9 cellular contexts compared by ENCODE assay signal in the genomic region with DNA sequence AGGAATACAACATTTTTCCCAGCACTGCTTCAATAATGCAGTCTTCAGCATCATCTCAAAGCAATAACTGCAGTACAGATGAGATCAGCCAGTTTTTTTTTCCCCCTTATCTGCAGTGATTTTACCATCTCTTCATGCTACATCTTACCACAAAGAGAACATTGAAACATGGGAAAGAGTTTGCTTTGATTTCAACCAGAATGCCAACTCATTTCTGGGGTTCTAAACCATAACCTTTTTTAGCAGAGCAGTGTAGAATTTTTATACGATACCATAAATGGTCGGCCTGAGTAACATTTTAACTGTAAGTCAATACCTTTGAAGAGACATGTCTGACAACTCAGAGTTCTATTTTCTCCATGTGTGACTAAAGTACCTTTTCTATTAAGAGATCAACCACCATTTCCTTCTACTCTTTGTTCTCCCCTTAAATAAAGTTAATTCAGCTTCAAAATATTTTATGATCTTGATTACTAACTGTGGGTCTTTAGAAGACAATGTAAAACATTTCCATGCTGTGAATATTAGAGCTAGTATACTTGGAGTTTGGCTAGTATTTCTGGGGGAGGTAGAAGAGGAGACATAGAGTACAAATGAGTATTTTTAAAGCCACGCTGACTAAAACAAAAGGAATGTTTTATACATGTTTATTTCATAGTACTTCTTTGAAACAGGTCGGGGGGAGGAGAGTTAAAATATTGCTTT.
DNase-seq lines count a peak whose midpoint lies in the region; ATAC-seq and TF ChIP-seq lines count a peak whose summit lies in the region.
"Had no signal": no experiment of that assay in that cellular context is flagged by ENCODE, and none has a peak within 500 bp of the region (broad histone marks: within the 10 kb centered on the region; RNA-seq: fewer than 3 reads in every experiment).

No MANE protein-coding gene starts in this region.

- no peak overlapping the region for H2BK120ac ChIP-seq in neuronal stem cell (ENCODE audit: low read depth, low read length)

- no peak overlapping the region for H3K4me3 Mint-ChIP-seq in CD14-positive monocyte
- H3K4me3 Mint-ChIP-seq in dendritic cell treated with granulocyte-macrophage colony-stimulating factor and Interleukin-4, amounts not matched to agents 40 ng/mL and 50 ng/mL, for 4 days = no peak overlapping the region

- no peak overlapping the region for H2BK12ac ChIP-seq in neuronal stem cell (ENCODE audit: low read length)

- no peaks in the 10 kb centered on the region for H3K36me3 ChIP-seq in neuronal stem cell (replicated peaks in 1 of 2; ENCODE audit: control insufficient read depth in 2 of 2, insufficient read depth in 2 of 2, low read length in 2 of 2)

- no peak overlapping the region for H2BK5ac ChIP-seq in neuronal stem cell (ENCODE audit: low read length)

- DNase-seq in CD14-positive monocyte (ENCODE audit: low spot score) = no peak
- no peak for DNase-seq in NCI-H1092 treated with DMSO at 0.1 percent for 48 hours (lab: John Stamatoyannopoulos, UW)
- no peak for DNase-seq in NCI-H82 (lab: John Stamatoyannopoulos, UW)
- no peak for DNase-seq in SKM-1 treated with dmso at 0.1 percent for 144 hours (lab: John Stamatoyannopoulos, UW; ENCODE audit: unreplicated experiment)
- DNase-seq in neuronal stem cell (ENCODE audit: low spot score) = no peak
- DNase-seq: DMS153 had no signal

- H3K14ac ChIP-seq in neuronal stem cell (ENCODE audit: low read length) = no peak overlapping the region

- H2AFZ ChIP-seq in neuronal stem cell (ENCODE audit: low read length) = no peak overlapping the region

- no peaks in the 10 kb centered on the region for H3K27me3 Mint-ChIP-seq in CD14-positive monocyte (ENCODE audit: low read depth in 3 of 3)
- no peaks in the 10 kb centered on the region for H3K27me3 Mint-ChIP-seq in dendritic cell treated with granulocyte-macrophage colony-stimulating factor and Interleukin-4, amounts not matched to agents 40 ng/mL and 50 ng/mL, for 4 days

- no peak overlapping the region for H2AK5ac ChIP-seq in neuronal stem cell (ENCODE audit: low read depth, low read length)

- peaks cover 9% of the 10 kb centered on the region for H3K4me1 Mint-ChIP-seq in CD14-positive monocyte
- H3K4me1 Mint-ChIP-seq in dendritic cell treated with granulocyte-macrophage colony-stimulating factor and Interleukin-4, amounts not matched to agents 40 ng/mL and 50 ng/mL, for 4 days (ENCODE audit: low read depth) = peaks cover 39% of the 10 kb centered on the region

- H4K8ac ChIP-seq in neuronal stem cell (ENCODE audit: low read depth, low read length) = no peak overlapping the region

- no peaks in the 10 kb centered on the region for H3K9me3 Mint-ChIP-seq in CD14-positive monocyte
- no peaks in the 10 kb centered on the region for H3K9me3 Mint-ChIP-seq in dendritic cell treated with granulocyte-macrophage colony-stimulating factor and Interleukin-4, amounts not matched to agents 40 ng/mL and 50 ng/mL, for 4 days

- H3K79me1 ChIP-seq in neuronal stem cell (ENCODE audit: low read depth, low read length) = no peaks in the 10 kb centered on the region

- H3K4me2 ChIP-seq in neuronal stem cell (ENCODE audit: insufficient read depth, low read length, poor library complexity, severe bottlenecking) = no peak overlapping the region

- no peak overlapping the region for H2BK15ac ChIP-seq in neuronal stem cell (ENCODE audit: low read length)

- H3K27ac ChIP-seq in neuronal stem cell (replicated peaks; ENCODE audit: low read length) = no peak overlapping the region

- no peak overlapping the region for H3K23ac ChIP-seq in neuronal stem cell (ENCODE audit: low read depth, low read length, poor library complexity)

- H3K4ac ChIP-seq in neuronal stem cell (ENCODE audit: low read length) = no peak overlapping the region

- WGBS in neuronal stem cell (ENCODE audit: extremely low coverage in 2 of 2, insufficient read length in 2 of 2, insufficient replicate concordance in 1 of 2), 2 donors = no CpG with 5 or more reads among the region's 4 CpGs

- H3K9me3 ChIP-seq in neuronal stem cell (replicated peaks in 1 of 2; ENCODE audit: control insufficient read depth in 2 of 2, insufficient read depth in 1 of 2, low read depth in 1 of 2, low read length in 2 of 2) = no peaks in the 10 kb centered on the region

- no peak overlapping the region for H4K91ac ChIP-seq in neuronal stem cell (ENCODE audit: low read depth, low read length, poor library complexity)

- H3K27me3 ChIP-seq in neuronal stem cell (ENCODE audit: control insufficient read depth in 3 of 3, insufficient read depth in 3 of 3, low read depth in 1 of 3, low read length in 3 of 3) = no peaks in the 10 kb centered on the region

- H3K9ac ChIP-seq in neuronal stem cell (ENCODE audit: low read depth, low read length, poor library complexity) = no peak overlapping the region

- H3K4me3 ChIP-seq in neuronal stem cell (ENCODE audit: low read length in 2 of 2) = no peak overlapping the region

- intact Hi-C loops in CD14-positive monocyte (cut with micrococcal nuclease) = no loop called here
- intact Hi-C loops in dendritic cell treated with granulocyte-macrophage colony-stimulating factor and Interleukin-4, amounts not matched to agents 40 ng/mL and 50 ng/mL, for 4 days (cut with micrococcal nuclease) = no loop called here

- no peak overlapping the region for H3K18ac ChIP-seq in neuronal stem cell (ENCODE audit: low read length)

- H3K36me3 Mint-ChIP-seq in CD14-positive monocyte = peaks cover 37 to 43% of the 10 kb centered on the region in 2 donors
- H3K36me3 Mint-ChIP-seq in dendritic cell treated with granulocyte-macrophage colony-stimulating factor and Interleukin-4, amounts not matched to agents 40 ng/mL and 50 ng/mL, for 4 days (ENCODE audit: low read depth) = peaks cover 40% of the 10 kb centered on the region

- H3K4me1 ChIP-seq in neuronal stem cell (ENCODE audit: control insufficient read depth in 2 of 2, insufficient read depth in 1 of 2, low read depth in 1 of 2, low read length in 2 of 2) = peaks cover 0 to 2% of the 10 kb centered on the region in 2 donors

- ATAC-seq in GM19372 (IDR thresholded peaks at IDR 0.05; ENCODE audit: low read depth, unreplicated experiment) = peak; percentile 50
- ATAC-seq in HG03378 (IDR thresholded peaks at IDR 0.05; ENCODE audit: unreplicated experiment) = peak; percentile 92

- no peak for TF ChIP-seq CTCF in CD14-positive monocyte (IDR thresholded peaks at IDR 0.05)

- H3K27ac Mint-ChIP-seq in CD14-positive monocyte = peak overlapping the region in 4 of 7 donors; percentile 19 to 33 (median 28)
- H3K27ac Mint-ChIP-seq in dendritic cell treated with granulocyte-macrophage colony-stimulating factor and Interleukin-4, amounts not matched to agents 40 ng/mL and 50 ng/mL, for 4 days = peak overlapping the region; percentile 41
